27 cellular contexts compared by ENCODE assay signal in genomic region chr7:2274666-2275065, GRCh38.
"Had no signal": no experiment of that assay in that cellular context is flagged by ENCODE, and none has a peak within 500 bp of the region (broad histone marks: within the 10 kb centered on the region; RNA-seq: fewer than 3 reads in every experiment).

No MANE protein-coding gene starts in this region.

- ATAC-seq: activated CD4-positive, alpha-beta T cell treated with anti-CD3 and anti-CD28 coated beads for 36 hours; activated CD8-positive, alpha-beta T cell treated with anti-CD3 and anti-CD28 coated beads for 36 hours; Panc1; T-cell had no signal

- H3K4me2 ChIP-seq: KMS-11 had no signal

- H3K4me1 ChIP-seq: adrenal gland, breast epithelium had no signal

- H3K4me3 ChIP-seq: adrenal gland, breast epithelium, SJSA1 had no signal

- H3K9me3 ChIP-seq: adrenal gland, breast epithelium, SJSA1 had no signal

- FAIRE-seq: TTC549 had no signal

- H3K27ac ChIP-seq: adrenal gland, breast epithelium, KMS-11, SJSA1, VCaP had no signal

- DNase-seq: activated CD4-positive, alpha-beta T cell treated with anti-CD3 and anti-CD28 coated beads for 36 hours; activated CD8-positive, alpha-beta memory T cell treated with anti-CD3 and anti-CD28 coated beads, Interleukin-2, amount 50 U/mL, for 4 hours; activated CD8-positive, alpha-beta T cell treated with anti-CD3 and anti-CD28 coated beads for 36 hours; activated naive CD4-positive, alpha-beta T cell treated with anti-CD3 and anti-CD28 coated beads, Interleukin-2, amount 50 U/mL, for 16 hours; activated naive CD8-positive, alpha-beta T cell treated with anti-CD3 and anti-CD28 coated beads, Interleukin-2, amount 10 ng/mL, durations not matched to agents 7 days and 5 days; adrenal gland; anterior cingulate cortex; NCI-H1092; NCI-H1417; NCI-H1930; NCI-H2171; NCI-H2227 treated with DMSO at 0.1 percent for 48 hours; NCI-H446 treated with DMSO at 0.1 percent for 48 hours; NCI-H524 treated with DMSO at 0.1 percent for 48 hours; NCI-H748 treated with DMSO at 0.1 percent for 48 hours; OCI-M1; RPMI8226; SHP77; T-cell; T-helper 2 cell; T1000 had no signal

- H3K4me3 Mint-ChIP-seq: activated CD4-positive, alpha-beta T cell treated with anti-CD3 and anti-CD28 coated beads for 36 hours; activated CD8-positive, alpha-beta T cell treated with anti-CD3 and anti-CD28 coated beads for 36 hours; activated naive CD8-positive, alpha-beta T cell treated with anti-CD3 and anti-CD28 coated beads, Interleukin-2, amount 10 ng/mL, durations not matched to agents 7 days and 5 days; T-cell had no signal

- H3K27ac Mint-ChIP-seq: activated CD4-positive, alpha-beta T cell treated with anti-CD3 and anti-CD28 coated beads for 36 hours; activated CD8-positive, alpha-beta T cell treated with anti-CD3 and anti-CD28 coated beads for 36 hours; activated naive CD8-positive, alpha-beta T cell treated with anti-CD3 and anti-CD28 coated beads, Interleukin-2, amount 10 ng/mL, durations not matched to agents 7 days and 5 days; T-cell had no signal

- H3K27me3 Mint-ChIP-seq: activated CD4-positive, alpha-beta T cell treated with anti-CD3 and anti-CD28 coated beads for 36 hours; activated CD8-positive, alpha-beta T cell treated with anti-CD3 and anti-CD28 coated beads for 36 hours; activated naive CD8-positive, alpha-beta T cell treated with anti-CD3 and anti-CD28 coated beads, Interleukin-2, amount 10 ng/mL, durations not matched to agents 7 days and 5 days; T-cell had no signal

- H3K27me3 ChIP-seq: adrenal gland, breast epithelium, SJSA1 had no signal

- H3K9me3 Mint-ChIP-seq: activated CD8-positive, alpha-beta T cell treated with anti-CD3 and anti-CD28 coated beads for 36 hours; activated naive CD8-positive, alpha-beta T cell treated with anti-CD3 and anti-CD28 coated beads, Interleukin-2, amount 10 ng/mL, durations not matched to agents 7 days and 5 days; T-cell had no signal

- H3K9ac ChIP-seq: KMS-11 had no signal
